8 cellular contexts compared by ENCODE assay signal in the genomic region with DNA sequence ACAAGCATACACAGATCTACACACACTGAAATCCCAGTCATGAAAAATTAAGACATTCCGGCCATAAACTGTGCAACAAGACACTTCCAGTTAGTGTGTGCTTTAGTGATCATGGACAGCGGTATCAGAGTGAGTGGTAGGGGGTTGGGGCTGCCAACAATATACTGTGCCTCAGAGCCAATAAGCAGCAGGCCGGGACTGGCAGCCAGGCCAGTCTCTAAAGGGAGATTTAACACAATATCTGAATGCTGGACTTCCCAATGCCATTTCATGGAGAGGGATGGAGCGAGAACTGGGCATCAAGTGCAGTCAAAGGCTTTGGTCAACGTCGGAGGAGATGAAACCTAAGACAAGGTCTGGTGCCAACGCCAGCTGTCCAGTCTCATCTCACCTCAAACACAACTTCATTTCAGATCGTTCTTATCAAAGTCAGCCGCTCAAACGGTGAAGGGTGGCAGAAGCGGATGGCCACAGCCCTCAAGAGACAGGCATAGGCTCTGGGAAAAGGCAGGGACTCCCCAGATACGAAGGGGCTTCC. TPM values are rescaled to one million over a fixed set of nuclear protein-coding genes. Genes with fewer than 3 reads are reported as not detected.
A peak's percentile ranks its signal among the peaks of the same experiment; 100 is the strongest.
DNase-seq lines count a peak whose midpoint lies in the region; ATAC-seq and TF ChIP-seq lines count a peak whose summit lies in the region.

No MANE protein-coding gene starts in this region.

- H3F3A ChIP-seq in OCI-LY1 (ENCODE audit: insufficient read depth, low read length), result no peaks in the 10 kb centered on the region; the same call in 1 of the 2 replicates

- intact Hi-C loops in prostate gland (cut with DNase I), result no loop called here

- peak overlapping the region; percentile 88 for H3K9ac ChIP-seq in OCI-LY1 (ENCODE audit: low read length)

- no peaks in the 10 kb centered on the region for H4K20me1 ChIP-seq in OCI-LY1 (ENCODE audit: insufficient read depth, low read length)

- H3K27ac ChIP-seq in AG04450 (ENCODE audit: low read depth, low read length) (peak overlapping the region; percentile 75), OCI-LY1 (ENCODE audit: low read depth, low read length, poor library complexity, severe bottlenecking) (no peak overlapping the region), adipose tissue (ENCODE audit: low read depth, low read length) (peak overlapping the region; percentile 91), right atrium auricular region (peak overlapping the region; percentile 95 to 98), prostate gland (peak overlapping the region; percentile 95 to 96)

- H3K36me3 ChIP-seq in OCI-LY1 (ENCODE audit: insufficient read depth, low read length) (no peaks in the 10 kb centered on the region), right atrium auricular region (no peaks in the 10 kb centered on the region), prostate gland (no peaks in the 10 kb centered on the region)

- 4 to 5% (median 4%) methylated on average over 12 of the region's 12 CpGs for WGBS in adipose tissue, 3 donors
- WGBS in prostate gland, result 4% methylated on average over 12 of the region's 12 CpGs

- H3K4me1 ChIP-seq in OCI-LY1 (ENCODE audit: insufficient read depth, low read length, severe bottlenecking), result peaks cover 40% of the 10 kb centered on the region
- H3K4me1 ChIP-seq in right atrium auricular region, result peaks cover 0 to 42% of the 10 kb centered on the region in 2 donors
- peaks cover 5% of the 10 kb centered on the region for H3K4me1 ChIP-seq in prostate gland (replicated peaks)

- CTCF ChIA-PET in AG04450 (lab: Charles Lee), result interaction anchor here (1.1 kb wide), 1 partner anchor 30 kb away, joined by 4 read pairs; no protein-coding TSS in a partner anchor

- H3K9me3 ChIP-seq in AG04450 (ENCODE audit: control insufficient read depth, insufficient read depth, low read length) (peaks cover 3% of the 10 kb centered on the region; the same call in 1 of the 2 replicates), OCI-LY1 (ENCODE audit: low read length) (no peaks in the 10 kb centered on the region), right atrium auricular region (no peaks in the 10 kb centered on the region), prostate gland (no peaks in the 10 kb centered on the region)

- TF ChIP-seq CTCF in AG04450 (IDR thresholded peaks at IDR 0.05; ENCODE audit: low read depth, low read length), result no peak
- no peak for TF ChIP-seq CTCF in OCI-LY1 (IDR thresholded peaks at IDR 0.05; ENCODE audit: low read length)
- no peak for TF ChIP-seq CTCF in right atrium auricular region (IDR thresholded peaks at IDR 0.05)
- TF ChIP-seq CTCF in prostate gland (IDR thresholded peaks at IDR 0.05), result no peak

- POLR2A ChIA-PET in AG04450 (lab: Yijun Ruan, JAX), result interaction anchor here (0.6 to 2.1 kb wide), 3 partner anchors 78 to 224 kb away, joined by 4 to 12 read pairs (median 5); no protein-coding TSS in a partner anchor

- peak overlapping the region; percentile 99 for H3K4me2 ChIP-seq in OCI-LY1 (ENCODE audit: low read length)

- DNase-seq in AG04450 (ENCODE audit: low read depth, low spot score), result no peak
- DNase-seq in right atrium auricular region (ENCODE audit: low spot score), result no peak
- peak; percentile 29 for DNase-seq in prostate gland (ENCODE audit: low spot score)

- H3K9me2 ChIP-seq in OCI-LY1 (ENCODE audit: low read depth, low read length), result no peaks in the 10 kb centered on the region

- H2AFZ ChIP-seq in OCI-LY1 (ENCODE audit: low read length), result no peak overlapping the region

- H3K27me3 ChIP-seq in AG04450 (ENCODE audit: control insufficient read depth, insufficient read depth, low read length) (no peaks in the 10 kb centered on the region), OCI-LY1 (ENCODE audit: insufficient read depth, low read length) (no peaks in the 10 kb centered on the region), right atrium auricular region (no peaks in the 10 kb centered on the region), prostate gland (replicated peaks; ENCODE audit: insufficient read depth) (no peaks in the 10 kb centered on the region)

- H3K79me2 ChIP-seq in OCI-LY1 (ENCODE audit: insufficient read depth, low read length), result peaks cover 24% of the 10 kb centered on the region

- H3K4me3 ChIP-seq in AG04450 (ENCODE audit: low read depth, low read length) (peak overlapping the region; percentile 93), OCI-LY1 (ENCODE audit: low read depth, low read length, poor library complexity, severe bottlenecking) (peak overlapping the region; percentile 90), right atrium auricular region (peak overlapping the region; percentile 71 to 92), prostate gland (peak overlapping the region; percentile 81 to 90)

- TF ChIP-seq POLR2A in prostate gland (IDR thresholded peaks at IDR 0.05), result no peak

- ATAC-seq in GM19035 (IDR thresholded peaks at IDR 0.05; ENCODE audit: unreplicated experiment) (peak; percentile 8), HG02870 (IDR thresholded peaks at IDR 0.05; ENCODE audit: unreplicated experiment) (no peak), HG03196 (IDR thresholded peaks at IDR 0.05; ENCODE audit: unreplicated experiment) (no peak)

RNA-seq across cellular contexts. Expression of gene USP32, which starts 1.0 kb away (rescaled TPM):
- 40.7 and 42.6 TPM in 2 replicates for polyA plus RNA-seq in AG04450 (2011; rRNA removed)
- polyA minus RNA-seq in AG04450 (2011; rRNA and poly(A)+ RNA removed), result 43.6 and 60.7 TPM in 2 replicates
- 10 to 100 TPM in 2 of 3 donors, 1 to 10 TPM in 1; 6.3 to 20.9 (median 17.3) TPM for polyA plus RNA-seq in adipose tissue
- 10 to 100 TPM; 24.5 to 27.7 TPM for total RNA-seq in right atrium auricular region
- 10 to 100 TPM; 21.8 to 59.3 TPM for total RNA-seq in prostate gland

RNA-seq across cellular contexts. Expression of gene CHCT1, which starts 31.3 kb away (rescaled TPM):
- polyA plus RNA-seq in AG04450 (2011; rRNA removed), result not detected in 2 replicates
- not detected in 2 replicates for polyA minus RNA-seq in AG04450 (2011; rRNA and poly(A)+ RNA removed)
- polyA plus RNA-seq in adipose tissue, result under 1 TPM in 2 of 3 donors, not detected in 1; 0.07 to 0.24 TPM
- total RNA-seq in right atrium auricular region, result not detected
- 1 to 10 TPM in 1 of 2 donors, not detected in 1; 5.9 TPM for total RNA-seq in prostate gland
